In genomic region chr4:121829511-121829910, GRCh38 we compare ENCODE assay signal across 19 cellular contexts.
"Had no signal": no experiment of that assay in that cellular context is flagged by ENCODE, and none has a peak within 500 bp of the region (broad histone marks: within the 10 kb centered on the region; RNA-seq: fewer than 3 reads in every experiment).

No MANE protein-coding gene starts in this region.

- H3K9me3 ChIP-seq: esophagus muscularis mucosa, left ventricle myocardium inferior, lower lobe of right lung, neutrophil, ovary, right atrium auricular region, tibial artery, upper lobe of left lung, uterus had no signal

- H3K27me3 ChIP-seq: esophagus muscularis mucosa, neutrophil, ovary, right atrium auricular region, tibial artery, upper lobe of left lung, uterus had no signal

- ATAC-seq: left cardiac atrium; lower lobe of right lung; stimulated activated effector memory CD8-positive, alpha-beta T cell treated with anti-CD3 and anti-CD28 coated beads, Interleukin-12 subunit alpha, Interleukin-12 subunit beta, amount 100 ng/mL, for 72 hours; stimulated activated naive CD8-positive, alpha-beta T cell treated with anti-CD3 and anti-CD28 coated beads, Interleukin-15, Interleukin-2, amounts not matched to agents 100 U/mL and 50 U/mL, for 24 hours had no signal

- H3K4me3 ChIP-seq: esophagus muscularis mucosa, left ventricle myocardium inferior, lower lobe of right lung, ovary, right atrium auricular region, tibial artery, upper lobe of left lung, uterus had no signal

- H3K36me3 ChIP-seq: ovary, uterus had no signal

- DNase-seq: effector memory CD4-positive, alpha-beta T cell; immature natural killer cell; kidney; left cardiac atrium; left ventricle myocardium inferior; lower lobe of right lung; naive B cell; ovary; stimulated activated CD4-positive, alpha-beta T cell treated with anti-CD3 and anti-CD28 coated beads, Interleukin-4, amount 100 ng/mL, for 1 hour; stimulated activated CD8-positive, alpha-beta memory T cell treated with anti-CD3 and anti-CD28 coated beads, Interleukin-4, amount 100 ng/mL, for 48 hours; stimulated activated naive CD8-positive, alpha-beta T cell treated with anti-CD3 and anti-CD28 coated beads, Interleukin-15, Interleukin-2, amounts not matched to agents 100 U/mL and 50 U/mL, for 24 hours; tibial artery; upper lobe of left lung; uterus had no signal

- H3K4me1 ChIP-seq: upper lobe of left lung, uterus had no signal

- H3K27ac ChIP-seq: epithelial cell of prostate, esophagus muscularis mucosa, left ventricle myocardium inferior, lower lobe of right lung, neutrophil, ovary, right atrium auricular region, tibial artery, upper lobe of left lung, uterus had no signal
